In genomic region chr19:31783592-31783991, GRCh38 we compare ENCODE assay signal across 28 cellular contexts.
DNase-seq lines count a peak whose midpoint lies in the region; ATAC-seq and TF ChIP-seq lines count a peak whose summit lies in the region.
"Had no signal": no experiment of that assay in that cellular context is flagged by ENCODE, and none has a peak within 500 bp of the region (broad histone marks: within the 10 kb centered on the region; RNA-seq: fewer than 3 reads in every experiment).

No MANE protein-coding gene starts in this region.

- H2AFZ ChIP-seq in neural progenitor cell (replicated peaks) = peak overlapping the region; percentile 42
- H2AFZ ChIP-seq: GM23248 had no signal

- ATAC-seq in HG03280 (IDR thresholded peaks at IDR 0.05; ENCODE audit: unreplicated experiment) = no peak
- ATAC-seq: K562, PC-3, Right ventricle myocardium inferior had no signal

- no peaks in the 10 kb centered on the region for H4K20me1 ChIP-seq in neural progenitor cell (ENCODE audit: low read depth)

- TF ChIP-seq CTCF in neural progenitor cell (IDR thresholded peaks at IDR 0.05) = no peak

- H3K4me3 Mint-ChIP-seq in neural progenitor cell = no peak overlapping the region
- H3K4me3 Mint-ChIP-seq: CD14-positive monocyte; CD8-positive, alpha-beta memory T cell; HFFc6 had no signal

- DNase-seq in NCI-H82 (lab: John Stamatoyannopoulos, UW) = peak; percentile 30
- no peak for DNase-seq in NCI-H82 treated with DMSO at 0.1 percent for 48 hours (lab: John Stamatoyannopoulos, UW; ENCODE audit: unreplicated experiment)
- peak; percentile 3 for DNase-seq in SHP77 treated with DMSO at 0.1 percent for 48 hours (lab: John Stamatoyannopoulos, UW)
- peak; percentile 27 for DNase-seq in neural progenitor cell (ENCODE audit: low spot score)
- DNase-seq in kidney glomerular epithelial cell (lab: John Stamatoyannopoulos, UW) = no peak
- DNase-seq in LoVo (ENCODE audit: low spot score) = no peak
- DNase-seq: BE2C; CD8-positive, alpha-beta memory T cell; DMS 273 treated with DMSO at 0.1 percent for 48 hours; DMS79; GM23248; HFFc6; Kasumi-1; MG63; NCI-H1417; NCI-H1694; NCI-H2029 treated with DMSO at 0.1 percent for 48 hours; NCI-H226; NCI-H510A; NCI-H69; NK-92 treated with Interleukin-12 subunit alpha and Interleukin-12 subunit beta, amount 100 ng/mL, for 24 hours; PC-3 had no signal

- H3K27me3 ChIP-seq in neural progenitor cell = no peaks in the 10 kb centered on the region
- H3K27me3 ChIP-seq: BE2C, MG63 had no signal

- peaks cover 6% of the 10 kb centered on the region for H3K27me3 Mint-ChIP-seq in neural progenitor cell (ENCODE audit: insufficient read depth, low read depth)

- H3K36me3 Mint-ChIP-seq in neural progenitor cell = no peaks in the 10 kb centered on the region
- H3K36me3 Mint-ChIP-seq: CD14-positive monocyte; CD8-positive, alpha-beta memory T cell had no signal

- H3K4me3 ChIP-seq in neural progenitor cell = no peak overlapping the region
- H3K4me3 ChIP-seq: GM23248, HAP-1, K562, MG63 had no signal

- H3K79me2 ChIP-seq in neural progenitor cell (ENCODE audit: low read depth) = no peaks in the 10 kb centered on the region

- H3K4me1 Mint-ChIP-seq in neural progenitor cell = peaks cover 18% of the 10 kb centered on the region
- H3K4me1 Mint-ChIP-seq: CD14-positive monocyte; CD8-positive, alpha-beta memory T cell had no signal

- no peaks in the 10 kb centered on the region for H3K36me3 ChIP-seq in neural progenitor cell
- H3K36me3 ChIP-seq: BE2C, HAP-1, MG63 had no signal

- no peak overlapping the region for H3K9ac ChIP-seq in neural progenitor cell
- H3K9ac ChIP-seq: GM23248 had no signal

- H3K9me3 Mint-ChIP-seq in neural progenitor cell = no peaks in the 10 kb centered on the region

- no peaks in the 10 kb centered on the region for H3K9me3 ChIP-seq in neural progenitor cell (ENCODE audit: low read depth)
- H3K9me3 ChIP-seq: BE2C, HAP-1, MG63 had no signal

- H3K4me2 ChIP-seq in neural progenitor cell = peak overlapping the region; percentile 13

- no peak overlapping the region for H3K27ac ChIP-seq in neural progenitor cell
- H3K27ac ChIP-seq: 22Rv1, GM23248 had no signal

- H3F3A ChIP-seq in neural progenitor cell (ENCODE audit: low read depth) = no peaks in the 10 kb centered on the region

- peaks cover 9% of the 10 kb centered on the region for H3K4me1 ChIP-seq in neural progenitor cell
- H3K4me1 ChIP-seq: BE2C, HAP-1 had no signal

- no peak overlapping the region for H3K27ac Mint-ChIP-seq in neural progenitor cell
- H3K27ac Mint-ChIP-seq: CD14-positive monocyte; CD8-positive, alpha-beta memory T cell; HFFc6 had no signal

Comparison
In these comparisons a context has a peak if more than half of its experiments do, and no peak if none do; other contexts are left out.
1. DNase-seq: peak in NCI-H82 (single experiment), SHP77 treated with DMSO at 0.1 percent for 48 hours (single experiment) and neural progenitor cell (single experiment); none in NCI-H82 treated with DMSO at 0.1 percent for 48 hours (single experiment), kidney glomerular epithelial cell (single experiment) and LoVo (single experiment).